In the genomic region with DNA sequence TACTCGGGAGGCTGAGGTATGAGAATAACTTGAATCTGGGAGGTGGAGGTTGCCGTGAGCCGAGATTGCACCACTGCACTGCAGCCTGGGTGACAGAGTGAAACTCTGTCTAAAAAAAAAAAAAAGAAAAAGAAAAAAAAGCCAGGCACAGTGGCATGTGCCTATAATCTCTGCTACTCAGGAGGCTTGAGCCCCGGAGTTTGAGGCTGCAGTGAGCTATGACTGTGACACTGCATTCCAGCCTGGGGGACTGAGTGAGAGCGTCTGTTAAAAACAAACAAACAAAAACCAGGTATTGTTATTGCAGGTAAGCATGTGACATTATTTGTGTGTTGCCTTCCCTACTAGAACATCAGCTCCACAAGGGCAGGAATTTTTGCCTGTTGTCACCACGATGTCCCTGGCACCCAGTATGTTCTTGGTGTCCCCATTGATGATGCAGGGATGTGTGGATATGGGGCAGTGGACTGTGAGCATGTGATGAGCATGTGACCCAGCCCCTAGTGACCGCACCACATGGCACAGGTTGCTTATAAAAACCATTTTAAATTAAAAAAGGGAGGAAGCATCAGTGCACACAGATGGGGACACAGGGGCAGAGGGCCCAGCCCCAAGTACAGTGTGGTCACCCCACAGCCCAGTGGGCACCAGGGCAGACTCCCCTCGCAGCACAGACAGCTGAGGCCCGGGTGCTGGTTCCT, we compare ENCODE assay signal across 15 cellular contexts. TPM values are rescaled to one million over a fixed set of nuclear protein-coding genes. Genes with fewer than 3 reads are reported as not detected.
A peak's percentile ranks its signal among the peaks of the same experiment; 100 is the strongest.
DNase-seq lines count a peak whose midpoint lies in the region; ATAC-seq and TF ChIP-seq lines count a peak whose summit lies in the region.
"Had no signal": no experiment of that assay in that cellular context is flagged by ENCODE, and none has a peak within 500 bp of the region (broad histone marks: within the 10 kb centered on the region; RNA-seq: fewer than 3 reads in every experiment).

No MANE protein-coding gene starts in this region.

- peak overlapping the region; percentile 40 for H3K4me3 Mint-ChIP-seq in activated naive CD4-positive, alpha-beta T cell treated with anti-CD3 and anti-CD28 coated beads, Interleukin-2, amount 10 ng/mL, durations not matched to agents 7 days and 5 days
- H3K4me3 Mint-ChIP-seq in type B pancreatic cell, result peak overlapping the region; percentile 70

- TF ChIP-seq CTCF in coronary artery (IDR thresholded peaks at IDR 0.05) (no peak), type B pancreatic cell (conservative IDR thresholded peaks at IDR 0.05) (no peak)

- no peaks in the 10 kb centered on the region for H3K9me3 ChIP-seq in muscle layer of colon (ENCODE audit: low read length)
- H3K9me3 ChIP-seq: ovary had no signal

- peaks cover 12% of the 10 kb centered on the region for H3K36me3 ChIP-seq in muscle layer of colon (ENCODE audit: insufficient read depth, low read length)
- H3K36me3 ChIP-seq: ovary had no signal

- peaks cover 60% of the 10 kb centered on the region for H3K27me3 Mint-ChIP-seq in activated naive CD4-positive, alpha-beta T cell treated with anti-CD3 and anti-CD28 coated beads, Interleukin-2, amount 10 ng/mL, durations not matched to agents 7 days and 5 days
- no peaks in the 10 kb centered on the region for H3K27me3 Mint-ChIP-seq in type B pancreatic cell

- H3K27ac ChIP-seq in coronary artery, result peak overlapping the region; percentile 87 to 100
- H3K27ac ChIP-seq in muscle layer of colon (ENCODE audit: low read depth, low read length), result peak overlapping the region; percentile 72

- H3K27me3 ChIP-seq in muscle layer of colon (ENCODE audit: control insufficient read depth in 1 of 2, insufficient read depth in 2 of 2, low read length in 2 of 2), result no peaks in the 10 kb centered on the region
- H3K27me3 ChIP-seq: ovary had no signal

- no peak overlapping the region for H3K9ac ChIP-seq in muscle layer of colon (ENCODE audit: low read length)

- no peak overlapping the region for H3K27ac Mint-ChIP-seq in activated naive CD4-positive, alpha-beta T cell treated with anti-CD3 and anti-CD28 coated beads, Interleukin-2, amount 10 ng/mL, durations not matched to agents 7 days and 5 days
- H3K27ac Mint-ChIP-seq in type B pancreatic cell, result peak overlapping the region; percentile 74

- no peaks in the 10 kb centered on the region for H3K9me3 Mint-ChIP-seq in activated naive CD4-positive, alpha-beta T cell treated with anti-CD3 and anti-CD28 coated beads, Interleukin-2, amount 10 ng/mL, durations not matched to agents 7 days and 5 days
- no peaks in the 10 kb centered on the region for H3K9me3 Mint-ChIP-seq in type B pancreatic cell

- H3K4me1 Mint-ChIP-seq in activated naive CD4-positive, alpha-beta T cell treated with anti-CD3 and anti-CD28 coated beads, Interleukin-2, amount 10 ng/mL, durations not matched to agents 7 days and 5 days, result peaks cover 21% of the 10 kb centered on the region
- peaks cover 5% of the 10 kb centered on the region for H3K4me1 Mint-ChIP-seq in type B pancreatic cell (ENCODE audit: unreplicated experiment)

- no peak for ATAC-seq in HG02623 (IDR thresholded peaks at IDR 0.05; ENCODE audit: unreplicated experiment)
- ATAC-seq in HG02840 (IDR thresholded peaks at IDR 0.05; ENCODE audit: low FRiP score, unreplicated experiment), result no peak

- no peak for DNase-seq in activated naive CD4-positive, alpha-beta T cell treated with anti-CD3 and anti-CD28 coated beads, Interleukin-2, amount 10 ng/mL, durations not matched to agents 7 days and 5 days
- DNase-seq in activated naive CD4-positive, alpha-beta T cell (lab: John Stamatoyannopoulos, UW), result no peak
- DNase-seq in coronary artery (ENCODE audit: low spot score), result no peak
- no peak for DNase-seq in type B pancreatic cell (ENCODE audit: extremely low spot score, unreplicated experiment)
- no peak for DNase-seq in NCI-H1105 treated with DMSO at 0.1 percent for 48 hours (lab: John Stamatoyannopoulos, UW)
- DNase-seq: activated T-cell treated with anti-CD3 and anti-CD28 coated beads, Interleukin-2, amount 50 U/mL, for 1 hour; MM.1S; NCI-H446 treated with DMSO at 0.1 percent for 48 hours had no signal

- H3K4me3 ChIP-seq in coronary artery (no peak overlapping the region), muscle layer of colon (ENCODE audit: low read depth in 1 of 2, low read length in 2 of 2) (no peak overlapping the region)
- H3K4me3 ChIP-seq: ovary had no signal

- H3K36me3 Mint-ChIP-seq in activated naive CD4-positive, alpha-beta T cell treated with anti-CD3 and anti-CD28 coated beads, Interleukin-2, amount 10 ng/mL, durations not matched to agents 7 days and 5 days, result no peaks in the 10 kb centered on the region
- peaks cover 3% of the 10 kb centered on the region for H3K36me3 Mint-ChIP-seq in type B pancreatic cell

- CTCF ChIA-PET in activated naive CD4-positive, alpha-beta T cell treated with anti-CD3 and anti-CD28 coated beads, Interleukin-2, amount 10 ng/mL, durations not matched to agents 7 days and 5 days (lab: Charles Lee), result interaction anchor here (0.8 kb wide), 1 partner anchor 163 kb away, joined by 4 read pairs; no protein-coding TSS in a partner anchor

- peaks cover 43% of the 10 kb centered on the region for H3K4me1 ChIP-seq in muscle layer of colon (ENCODE audit: insufficient read depth, low read length)

RNA-seq across cellular contexts. Expression of a gene that starts 1.6 kb away (rescaled TPM):
- total RNA-seq in type B pancreatic cell (ENCODE audit: low replicate concordance), result 17.6 and 55.3 TPM in 2 replicates

RNA-seq across cellular contexts. Expression of a gene that starts 40.5 kb away (rescaled TPM):
- total RNA-seq in type B pancreatic cell (ENCODE audit: low replicate concordance), result not detected in 2 replicates
- total RNA-seq: bronchial epithelial cell, Daoy, fibroblast of lung had no signal

RNA-seq across cellular contexts. Expression of a gene that starts 43.3 kb away (rescaled TPM):
- 15.0 and 43.2 TPM in 2 replicates for total RNA-seq in type B pancreatic cell (ENCODE audit: low replicate concordance)
